Comparison of ENCODE assay signal across 1 cellular context in the genomic region with DNA sequence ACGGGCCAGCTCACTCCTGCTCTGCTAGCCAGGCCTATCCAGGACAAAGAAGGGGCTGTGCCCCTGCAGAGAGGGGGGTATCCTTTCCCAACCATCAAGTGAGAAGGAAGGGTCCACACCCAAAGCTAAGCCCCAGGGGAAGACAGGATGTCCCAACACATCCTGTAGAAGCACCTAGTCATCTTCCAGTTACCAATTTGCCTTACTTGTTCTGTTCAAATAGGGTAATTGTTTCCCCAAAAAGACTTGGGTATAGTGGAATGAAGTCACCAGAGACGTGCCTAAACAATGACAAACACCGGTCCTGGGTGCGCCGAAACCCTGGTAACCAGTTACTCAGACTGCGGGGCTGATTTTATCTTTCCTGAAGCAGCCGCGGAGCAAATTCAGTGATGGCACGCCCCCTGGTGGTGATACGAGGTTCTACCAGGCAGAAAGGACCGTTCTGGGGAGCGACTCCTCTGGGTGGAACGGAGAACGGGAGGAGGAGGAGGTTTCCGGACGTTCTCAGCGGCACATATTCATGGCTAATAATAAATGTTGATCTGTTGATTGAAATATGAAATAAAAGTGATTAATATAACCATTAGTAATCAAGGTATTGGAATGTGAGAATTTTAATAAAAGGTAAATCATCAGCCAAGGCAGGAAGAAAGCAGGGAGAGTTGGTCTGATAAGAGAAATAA.
TF ChIP-seq lines count a peak whose summit lies in the region.

No MANE protein-coding gene starts in this region.

TF ChIP-seq in K562, 482 proteins besides CTCF, POLR2A, EP300 and RAD21 (continued from another document):
- TF ChIP-seq, protein P1, sequence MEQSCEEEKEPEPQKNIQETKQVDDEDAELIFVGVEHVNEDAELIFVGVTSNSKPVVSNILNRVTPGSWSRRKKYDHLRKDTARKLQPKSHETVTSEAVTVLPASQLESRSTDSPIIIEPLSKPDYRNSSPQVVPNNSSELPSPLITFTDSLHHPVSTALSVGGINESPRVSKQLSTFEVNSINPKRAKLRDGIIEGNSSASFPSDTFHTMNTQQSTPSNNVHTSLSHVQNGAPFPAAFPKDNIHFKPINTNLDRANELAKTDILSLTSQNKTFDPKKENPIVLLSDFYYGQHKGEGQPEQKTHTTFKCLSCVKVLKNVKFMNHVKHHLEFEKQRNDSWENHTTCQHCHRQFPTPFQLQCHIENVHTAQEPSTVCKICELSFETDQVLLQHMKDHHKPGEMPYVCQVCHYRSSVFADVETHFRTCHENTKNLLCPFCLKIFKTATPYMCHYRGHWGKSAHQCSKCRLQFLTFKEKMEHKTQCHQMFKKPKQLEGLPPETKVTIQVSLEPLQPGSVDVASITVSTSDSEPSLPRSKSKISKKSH (CRISPR knock-in tag; IDR thresholded peaks at IDR 0.05) = no peak
- no peak for TF ChIP-seq FOXA1 (IDR thresholded peaks at IDR 0.05; ENCODE audit: borderline replicate concordance)
- peak in 1 of 2 experiments; percentile 74; a peak in 1 of 4 replicates for TF ChIP-seq RCOR1 (IDR thresholded peaks at IDR 0.05; ENCODE audit: borderline replicate concordance in 1 of 2, low read depth in 2 of 2, low read length in 2 of 2)
- TF ChIP-seq, protein P2, sequence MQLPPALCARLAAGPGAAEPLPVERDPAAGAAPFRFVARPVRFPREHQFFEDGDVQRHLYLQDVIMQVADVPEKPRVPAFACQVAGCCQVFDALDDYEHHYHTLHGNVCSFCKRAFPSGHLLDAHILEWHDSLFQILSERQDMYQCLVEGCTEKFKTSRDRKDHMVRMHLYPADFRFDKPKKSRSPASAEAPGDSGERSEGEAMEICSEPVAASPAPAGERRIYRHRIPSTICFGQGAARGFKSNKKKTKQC (CRISPR knock-in tag; IDR thresholded peaks at IDR 0.05) = no peak
- TF ChIP-seq PHF8 (IDR thresholded peaks at IDR 0.05; ENCODE audit: borderline replicate concordance, low read length) = no peak
- TF ChIP-seq PYGO2 (tag; IDR thresholded peaks at IDR 0.05) = no peak
- peak; percentile 25; the same call in 1 of the 2 replicates for TF ChIP-seq ETV5 (CRISPR knock-in tag; IDR thresholded peaks at IDR 0.05; ENCODE audit: low read depth)
- TF ChIP-seq, protein P3, sequence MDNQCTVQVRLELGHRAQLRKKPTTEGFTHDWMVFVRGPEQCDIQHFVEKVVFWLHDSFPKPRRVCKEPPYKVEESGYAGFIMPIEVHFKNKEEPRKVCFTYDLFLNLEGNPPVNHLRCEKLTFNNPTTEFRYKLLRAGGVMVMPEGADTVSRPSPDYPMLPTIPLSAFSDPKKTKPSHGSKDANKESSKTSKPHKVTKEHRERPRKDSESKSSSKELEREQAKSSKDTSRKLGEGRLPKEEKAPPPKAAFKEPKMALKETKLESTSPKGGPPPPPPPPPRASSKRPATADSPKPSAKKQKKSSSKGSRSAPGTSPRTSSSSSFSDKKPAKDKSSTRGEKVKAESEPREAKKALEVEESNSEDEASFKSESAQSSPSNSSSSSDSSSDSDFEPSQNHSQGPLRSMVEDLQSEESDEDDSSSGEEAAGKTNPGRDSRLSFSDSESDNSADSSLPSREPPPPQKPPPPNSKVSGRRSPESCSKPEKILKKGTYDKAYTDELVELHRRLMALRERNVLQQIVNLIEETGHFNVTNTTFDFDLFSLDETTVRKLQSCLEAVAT (IDR thresholded peaks at IDR 0.05) = 0 out of 4 replicates have a peak, but pooled peaks of 1 of the 2 experiments have one; percentile 27
- TF ChIP-seq FOSL1 (tag; conservative IDR thresholded peaks at IDR 0.05) = peak; percentile 70
- TF ChIP-seq, protein P4, sequence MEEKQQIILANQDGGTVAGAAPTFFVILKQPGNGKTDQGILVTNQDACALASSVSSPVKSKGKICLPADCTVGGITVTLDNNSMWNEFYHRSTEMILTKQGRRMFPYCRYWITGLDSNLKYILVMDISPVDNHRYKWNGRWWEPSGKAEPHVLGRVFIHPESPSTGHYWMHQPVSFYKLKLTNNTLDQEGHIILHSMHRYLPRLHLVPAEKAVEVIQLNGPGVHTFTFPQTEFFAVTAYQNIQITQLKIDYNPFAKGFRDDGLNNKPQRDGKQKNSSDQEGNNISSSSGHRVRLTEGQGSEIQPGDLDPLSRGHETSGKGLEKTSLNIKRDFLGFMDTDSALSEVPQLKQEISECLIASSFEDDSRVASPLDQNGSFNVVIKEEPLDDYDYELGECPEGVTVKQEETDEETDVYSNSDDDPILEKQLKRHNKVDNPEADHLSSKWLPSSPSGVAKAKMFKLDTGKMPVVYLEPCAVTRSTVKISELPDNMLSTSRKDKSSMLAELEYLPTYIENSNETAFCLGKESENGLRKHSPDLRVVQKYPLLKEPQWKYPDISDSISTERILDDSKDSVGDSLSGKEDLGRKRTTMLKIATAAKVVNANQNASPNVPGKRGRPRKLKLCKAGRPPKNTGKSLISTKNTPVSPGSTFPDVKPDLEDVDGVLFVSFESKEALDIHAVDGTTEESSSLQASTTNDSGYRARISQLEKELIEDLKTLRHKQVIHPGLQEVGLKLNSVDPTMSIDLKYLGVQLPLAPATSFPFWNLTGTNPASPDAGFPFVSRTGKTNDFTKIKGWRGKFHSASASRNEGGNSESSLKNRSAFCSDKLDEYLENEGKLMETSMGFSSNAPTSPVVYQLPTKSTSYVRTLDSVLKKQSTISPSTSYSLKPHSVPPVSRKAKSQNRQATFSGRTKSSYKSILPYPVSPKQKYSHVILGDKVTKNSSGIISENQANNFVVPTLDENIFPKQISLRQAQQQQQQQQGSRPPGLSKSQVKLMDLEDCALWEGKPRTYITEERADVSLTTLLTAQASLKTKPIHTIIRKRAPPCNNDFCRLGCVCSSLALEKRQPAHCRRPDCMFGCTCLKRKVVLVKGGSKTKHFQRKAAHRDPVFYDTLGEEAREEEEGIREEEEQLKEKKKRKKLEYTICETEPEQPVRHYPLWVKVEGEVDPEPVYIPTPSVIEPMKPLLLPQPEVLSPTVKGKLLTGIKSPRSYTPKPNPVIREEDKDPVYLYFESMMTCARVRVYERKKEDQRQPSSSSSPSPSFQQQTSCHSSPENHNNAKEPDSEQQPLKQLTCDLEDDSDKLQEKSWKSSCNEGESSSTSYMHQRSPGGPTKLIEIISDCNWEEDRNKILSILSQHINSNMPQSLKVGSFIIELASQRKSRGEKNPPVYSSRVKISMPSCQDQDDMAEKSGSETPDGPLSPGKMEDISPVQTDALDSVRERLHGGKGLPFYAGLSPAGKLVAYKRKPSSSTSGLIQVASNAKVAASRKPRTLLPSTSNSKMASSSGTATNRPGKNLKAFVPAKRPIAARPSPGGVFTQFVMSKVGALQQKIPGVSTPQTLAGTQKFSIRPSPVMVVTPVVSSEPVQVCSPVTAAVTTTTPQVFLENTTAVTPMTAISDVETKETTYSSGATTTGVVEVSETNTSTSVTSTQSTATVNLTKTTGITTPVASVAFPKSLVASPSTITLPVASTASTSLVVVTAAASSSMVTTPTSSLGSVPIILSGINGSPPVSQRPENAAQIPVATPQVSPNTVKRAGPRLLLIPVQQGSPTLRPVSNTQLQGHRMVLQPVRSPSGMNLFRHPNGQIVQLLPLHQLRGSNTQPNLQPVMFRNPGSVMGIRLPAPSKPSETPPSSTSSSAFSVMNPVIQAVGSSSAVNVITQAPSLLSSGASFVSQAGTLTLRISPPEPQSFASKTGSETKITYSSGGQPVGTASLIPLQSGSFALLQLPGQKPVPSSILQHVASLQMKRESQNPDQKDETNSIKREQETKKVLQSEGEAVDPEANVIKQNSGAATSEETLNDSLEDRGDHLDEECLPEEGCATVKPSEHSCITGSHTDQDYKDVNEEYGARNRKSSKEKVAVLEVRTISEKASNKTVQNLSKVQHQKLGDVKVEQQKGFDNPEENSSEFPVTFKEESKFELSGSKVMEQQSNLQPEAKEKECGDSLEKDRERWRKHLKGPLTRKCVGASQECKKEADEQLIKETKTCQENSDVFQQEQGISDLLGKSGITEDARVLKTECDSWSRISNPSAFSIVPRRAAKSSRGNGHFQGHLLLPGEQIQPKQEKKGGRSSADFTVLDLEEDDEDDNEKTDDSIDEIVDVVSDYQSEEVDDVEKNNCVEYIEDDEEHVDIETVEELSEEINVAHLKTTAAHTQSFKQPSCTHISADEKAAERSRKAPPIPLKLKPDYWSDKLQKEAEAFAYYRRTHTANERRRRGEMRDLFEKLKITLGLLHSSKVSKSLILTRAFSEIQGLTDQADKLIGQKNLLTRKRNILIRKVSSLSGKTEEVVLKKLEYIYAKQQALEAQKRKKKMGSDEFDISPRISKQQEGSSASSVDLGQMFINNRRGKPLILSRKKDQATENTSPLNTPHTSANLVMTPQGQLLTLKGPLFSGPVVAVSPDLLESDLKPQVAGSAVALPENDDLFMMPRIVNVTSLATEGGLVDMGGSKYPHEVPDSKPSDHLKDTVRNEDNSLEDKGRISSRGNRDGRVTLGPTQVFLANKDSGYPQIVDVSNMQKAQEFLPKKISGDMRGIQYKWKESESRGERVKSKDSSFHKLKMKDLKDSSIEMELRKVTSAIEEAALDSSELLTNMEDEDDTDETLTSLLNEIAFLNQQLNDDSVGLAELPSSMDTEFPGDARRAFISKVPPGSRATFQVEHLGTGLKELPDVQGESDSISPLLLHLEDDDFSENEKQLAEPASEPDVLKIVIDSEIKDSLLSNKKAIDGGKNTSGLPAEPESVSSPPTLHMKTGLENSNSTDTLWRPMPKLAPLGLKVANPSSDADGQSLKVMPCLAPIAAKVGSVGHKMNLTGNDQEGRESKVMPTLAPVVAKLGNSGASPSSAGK (IDR thresholded peaks at IDR 0.05) = no peak
- peak; percentile 47; the same call in 1 of the 2 replicates for TF ChIP-seq EP400 (IDR thresholded peaks at IDR 0.05)
- TF ChIP-seq, protein P5, sequence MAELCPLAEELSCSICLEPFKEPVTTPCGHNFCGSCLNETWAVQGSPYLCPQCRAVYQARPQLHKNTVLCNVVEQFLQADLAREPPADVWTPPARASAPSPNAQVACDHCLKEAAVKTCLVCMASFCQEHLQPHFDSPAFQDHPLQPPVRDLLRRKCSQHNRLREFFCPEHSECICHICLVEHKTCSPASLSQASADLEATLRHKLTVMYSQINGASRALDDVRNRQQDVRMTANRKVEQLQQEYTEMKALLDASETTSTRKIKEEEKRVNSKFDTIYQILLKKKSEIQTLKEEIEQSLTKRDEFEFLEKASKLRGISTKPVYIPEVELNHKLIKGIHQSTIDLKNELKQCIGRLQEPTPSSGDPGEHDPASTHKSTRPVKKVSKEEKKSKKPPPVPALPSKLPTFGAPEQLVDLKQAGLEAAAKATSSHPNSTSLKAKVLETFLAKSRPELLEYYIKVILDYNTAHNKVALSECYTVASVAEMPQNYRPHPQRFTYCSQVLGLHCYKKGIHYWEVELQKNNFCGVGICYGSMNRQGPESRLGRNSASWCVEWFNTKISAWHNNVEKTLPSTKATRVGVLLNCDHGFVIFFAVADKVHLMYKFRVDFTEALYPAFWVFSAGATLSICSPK (IDR thresholded peaks at IDR 0.05; ENCODE audit: borderline replicate concordance) = no peak
- TF ChIP-seq ZNF24 (IDR thresholded peaks at IDR 0.05) = peak; percentile 51; the same call in 1 of the 2 replicates
- TF ChIP-seq, protein P6, sequence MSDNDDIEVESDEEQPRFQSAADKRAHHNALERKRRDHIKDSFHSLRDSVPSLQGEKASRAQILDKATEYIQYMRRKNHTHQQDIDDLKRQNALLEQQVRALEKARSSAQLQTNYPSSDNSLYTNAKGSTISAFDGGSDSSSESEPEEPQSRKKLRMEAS (CRISPR knock-in tag; IDR thresholded peaks at IDR 0.05) = no peak
- no peak for TF ChIP-seq ZSCAN29 (IDR thresholded peaks at IDR 0.05)
- peak; percentile 51; the same call in 1 of the 2 replicates for TF ChIP-seq STAG1 (CRISPR knock-in tag; IDR thresholded peaks at IDR 0.05; ENCODE audit: borderline replicate concordance)
- TF ChIP-seq HCFC1 (IDR thresholded peaks at IDR 0.05; ENCODE audit: low read depth, low read length) = no peak
- peak; percentile 30; the same call in 1 of the 2 replicates for TF ChIP-seq RAD51 (IDR thresholded peaks at IDR 0.05; ENCODE audit: borderline replicate concordance, low read depth)
- TF ChIP-seq ZKSCAN1 (IDR thresholded peaks at IDR 0.05; ENCODE audit: low read depth, low read length) = 0 out of 2 replicates have a peak, but pooled peaks have one; percentile 27
- TF ChIP-seq SRF (CRISPR knock-in tag; IDR thresholded peaks at IDR 0.05) = no peak; a peak in 1 of 4 replicates
- TF ChIP-seq CCAR2 (IDR thresholded peaks at IDR 0.05; ENCODE audit: low read depth, low read length) = no peak
- TF ChIP-seq JUN (IDR thresholded peaks at IDR 0.05; ENCODE audit: borderline replicate concordance, low read depth, low read length) = 0 out of 2 replicates have a peak, but pooled peaks have one; percentile 29
- no peak for TF ChIP-seq JUN (CRISPR knock-in tag; IDR thresholded peaks at IDR 0.05; ENCODE audit: borderline replicate concordance)
- TF ChIP-seq, protein P7, sequence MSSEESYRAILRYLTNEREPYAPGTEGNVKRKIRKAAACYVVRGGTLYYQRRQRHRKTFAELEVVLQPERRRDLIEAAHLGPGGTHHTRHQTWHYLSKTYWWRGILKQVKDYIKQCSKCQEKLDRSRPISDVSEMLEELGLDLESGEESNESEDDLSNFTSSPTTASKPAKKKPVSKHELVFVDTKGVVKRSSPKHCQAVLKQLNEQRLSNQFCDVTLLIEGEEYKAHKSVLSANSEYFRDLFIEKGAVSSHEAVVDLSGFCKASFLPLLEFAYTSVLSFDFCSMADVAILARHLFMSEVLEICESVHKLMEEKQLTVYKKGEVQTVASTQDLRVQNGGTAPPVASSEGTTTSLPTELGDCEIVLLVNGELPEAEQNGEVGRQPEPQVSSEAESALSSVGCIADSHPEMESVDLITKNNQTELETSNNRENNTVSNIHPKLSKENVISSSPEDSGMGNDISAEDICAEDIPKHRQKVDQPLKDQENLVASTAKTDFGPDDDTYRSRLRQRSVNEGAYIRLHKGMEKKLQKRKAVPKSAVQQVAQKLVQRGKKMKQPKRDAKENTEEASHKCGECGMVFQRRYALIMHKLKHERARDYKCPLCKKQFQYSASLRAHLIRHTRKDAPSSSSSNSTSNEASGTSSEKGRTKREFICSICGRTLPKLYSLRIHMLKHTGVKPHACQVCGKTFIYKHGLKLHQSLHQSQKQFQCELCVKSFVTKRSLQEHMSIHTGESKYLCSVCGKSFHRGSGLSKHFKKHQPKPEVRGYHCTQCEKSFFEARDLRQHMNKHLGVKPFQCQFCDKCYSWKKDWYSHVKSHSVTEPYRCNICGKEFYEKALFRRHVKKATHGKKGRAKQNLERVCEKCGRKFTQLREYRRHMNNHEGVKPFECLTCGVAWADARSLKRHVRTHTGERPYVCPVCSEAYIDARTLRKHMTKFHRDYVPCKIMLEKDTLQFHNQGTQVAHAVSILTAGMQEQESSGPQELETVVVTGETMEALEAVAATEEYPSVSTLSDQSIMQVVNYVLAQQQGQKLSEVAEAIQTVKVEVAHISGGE (CRISPR knock-in tag; IDR thresholded peaks at IDR 0.05) = no peak
- no peak for TF ChIP-seq NR2C1 (IDR thresholded peaks at IDR 0.05)
- no peak for TF ChIP-seq NR2C1 (tag; IDR thresholded peaks at IDR 0.05)
- peak in 1 of 2 experiments; percentile 31; a peak in 1 of 4 replicates for TF ChIP-seq KDM1A (IDR thresholded peaks at IDR 0.05)
- TF ChIP-seq, protein P8, sequence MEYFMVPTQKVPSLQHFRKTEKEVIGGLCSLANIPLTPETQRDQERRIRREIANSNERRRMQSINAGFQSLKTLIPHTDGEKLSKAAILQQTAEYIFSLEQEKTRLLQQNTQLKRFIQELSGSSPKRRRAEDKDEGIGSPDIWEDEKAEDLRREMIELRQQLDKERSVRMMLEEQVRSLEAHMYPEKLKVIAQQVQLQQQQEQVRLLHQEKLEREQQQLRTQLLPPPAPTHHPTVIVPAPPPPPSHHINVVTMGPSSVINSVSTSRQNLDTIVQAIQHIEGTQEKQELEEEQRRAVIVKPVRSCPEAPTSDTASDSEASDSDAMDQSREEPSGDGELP (CRISPR knock-in tag; IDR thresholded peaks at IDR 0.05; ENCODE audit: borderline replicate concordance) = peak; percentile 65; the same call in 1 of the 2 replicates
- peak; percentile 55; the same call in 1 of the 2 replicates for TF ChIP-seq L3MBTL2 (IDR thresholded peaks at IDR 0.05)
